ENCODE assay signal across 18 cellular contexts in genomic region chr5:135364416-135365262, GRCh38. TPM values are rescaled to one million over a fixed set of nuclear protein-coding genes. Genes with fewer than 3 reads are reported as not detected.
DNase-seq lines count a peak whose midpoint lies in the region; ATAC-seq and TF ChIP-seq lines count a peak whose summit lies in the region.
"Had no signal": no experiment of that assay in that cellular context is flagged by ENCODE, and none has a peak within 500 bp of the region (broad histone marks: within the 10 kb centered on the region; RNA-seq: fewer than 3 reads in every experiment).

No MANE protein-coding gene starts in this region.

- ATAC-seq in HG02678 (IDR thresholded peaks at IDR 0.05; ENCODE audit: unreplicated experiment) (no peak), GM21825 (IDR thresholded peaks at IDR 0.05; ENCODE audit: unreplicated experiment) (no peak)
- ATAC-seq: SK-N-SH treated with all-trans-retinoic acid at 6 μM for 48 hours; stimulated activated naive CD8-positive, alpha-beta T cell treated with anti-CD3 and anti-CD28 coated beads, Interleukin-15, Interleukin-2, amounts not matched to agents 100 U/mL and 50 U/mL, for 24 hours had no signal

- TF ChIP-seq CTCF in LNCaP clone FGC (IDR thresholded peaks at IDR 0.05; ENCODE audit: control insufficient read depth, extremely low read depth, insufficient read depth) (no peak), colonic mucosa (IDR thresholded peaks at IDR 0.05) (no peak), smooth muscle cell (IDR thresholded peaks at IDR 0.05; ENCODE audit: borderline replicate concordance, insufficient read depth, poor library complexity, severe bottlenecking) (no peak)

- WGBS in smooth muscle cell (ENCODE audit: low lambda C conversion rate), result 91% methylated on average over 5 of the region's 5 CpGs
- WGBS in GM23248 (ENCODE audit: low coverage in 1 of 2, low lambda C conversion rate in 2 of 2, missing lambda C conversion rate in 2 of 2), 2 experiments, result 84 to 91% methylated on average over 5 of the region's 5 CpGs

- H3K4me1 ChIP-seq in colonic mucosa (peaks cover 8% of the 10 kb centered on the region), smooth muscle cell (ENCODE audit: low read depth) (no peaks in the 10 kb centered on the region), GM23248 (ENCODE audit: insufficient read depth) (no peaks in the 10 kb centered on the region)

- H3K4me2 ChIP-seq in smooth muscle cell, result no peak overlapping the region
- no peak overlapping the region for H3K4me2 ChIP-seq in GM23248 (ENCODE audit: unreplicated experiment)
- H3K4me2 ChIP-seq: BLaER1 treated with 17β-estradiol and CSF1 and Interleukin-3, amounts not matched to agents 10 nM and 100 nM; PC-9 had no signal

- H3K79me2 ChIP-seq in smooth muscle cell (ENCODE audit: low read depth), result peaks cover 82% of the 10 kb centered on the region
- H3K79me2 ChIP-seq in GM23248 (ENCODE audit: insufficient read depth), result peaks cover 79% of the 10 kb centered on the region

- H3K27me3 ChIP-seq in colonic mucosa (no peaks in the 10 kb centered on the region), smooth muscle cell (ENCODE audit: low read depth) (no peaks in the 10 kb centered on the region), GM23248 (replicated peaks; ENCODE audit: insufficient read depth) (no peaks in the 10 kb centered on the region)
- H3K27me3 ChIP-seq: BLaER1 treated with 17β-estradiol and CSF1 and Interleukin-3, amounts not matched to agents 10 nM and 100 nM had no signal

- no peaks in the 10 kb centered on the region for H3K9me2 ChIP-seq in GM23248 (ENCODE audit: insufficient read depth)

- H3K9me3 ChIP-seq in colonic mucosa, result no peaks in the 10 kb centered on the region
- H3K9me3 ChIP-seq in smooth muscle cell (replicated peaks; ENCODE audit: low read depth), result no peaks in the 10 kb centered on the region
- H3K9me3 ChIP-seq in GM23248 (ENCODE audit: low read depth), result no peaks in the 10 kb centered on the region
- H3K9me3 ChIP-seq: BLaER1 treated with 17β-estradiol and CSF1 and Interleukin-3, amounts not matched to agents 10 nM and 100 nM had no signal

- intact Hi-C loops in colonic mucosa (cut with DNase I), result no loop called here

- no peak overlapping the region for H3K9ac ChIP-seq in colonic mucosa (ENCODE audit: low read depth in 2 of 2, low read length in 2 of 2)
- no peak overlapping the region for H3K9ac ChIP-seq in smooth muscle cell (ENCODE audit: low read depth)
- no peak overlapping the region for H3K9ac ChIP-seq in GM23248
- H3K9ac ChIP-seq: BLaER1 treated with 17β-estradiol and CSF1 and Interleukin-3, amounts not matched to agents 10 nM and 100 nM had no signal

- no peak overlapping the region for H2AFZ ChIP-seq in smooth muscle cell (ENCODE audit: low read depth)
- no peak overlapping the region for H2AFZ ChIP-seq in GM23248
- H2AFZ ChIP-seq: PC-9 had no signal

- peaks cover 30% of the 10 kb centered on the region for H3F3A ChIP-seq in smooth muscle cell (ENCODE audit: low read depth)
- H3F3A ChIP-seq in GM23248 (ENCODE audit: insufficient read depth), result no peaks in the 10 kb centered on the region

- in situ Hi-C loops in GM23248 (cut with MboI), result no loop called here

- H3K36me3 ChIP-seq in colonic mucosa, result peaks cover 11% of the 10 kb centered on the region
- peaks cover 28% of the 10 kb centered on the region for H3K36me3 ChIP-seq in smooth muscle cell (ENCODE audit: low read depth)
- peaks cover 21% of the 10 kb centered on the region for H3K36me3 ChIP-seq in GM23248 (ENCODE audit: low read depth)

- peak overlapping the region; percentile 19 for H3K4me3 ChIP-seq in LNCaP clone FGC (ENCODE audit: low read depth, low read length)
- H3K4me3 ChIP-seq in colonic mucosa, result no peak overlapping the region
- H3K4me3 ChIP-seq in smooth muscle cell, result no peak overlapping the region
- H3K4me3 ChIP-seq in GM23248, result no peak overlapping the region
- H3K4me3 ChIP-seq: BLaER1 treated with 17β-estradiol and CSF1 and Interleukin-3, amounts not matched to agents 10 nM and 100 nM; PC-9 had no signal

- H3K27ac ChIP-seq in colonic mucosa (peak overlapping the region; percentile 38), smooth muscle cell (ENCODE audit: low read depth) (peak overlapping the region; percentile 53), GM23248 (no peak overlapping the region)
- H3K27ac ChIP-seq: BLaER1 treated with 17β-estradiol and CSF1 and Interleukin-3, amounts not matched to agents 10 nM and 100 nM; PC-9 had no signal

- H4K20me1 ChIP-seq in smooth muscle cell (ENCODE audit: low read depth) (peaks cover 77% of the 10 kb centered on the region), GM23248 (ENCODE audit: insufficient read depth) (no peaks in the 10 kb centered on the region)

- DNase-seq in LNCaP clone FGC (ENCODE audit: low read depth) (peak; percentile 91), NCI-H2081 (lab: John Stamatoyannopoulos, UW) (peak; percentile 82 to 92), colonic mucosa (peak; percentile 74), smooth muscle cell (lab: John Stamatoyannopoulos, UW; ENCODE audit: unreplicated experiment) (no peak), GM23248 (no peak)
- DNase-seq: activated CD4-positive, alpha-beta memory T cell treated with anti-CD3 and anti-CD28 coated beads, Interleukin-2, amount 10 ng/mL, durations not matched to agents 7 days and 5 days; amygdala; glutamatergic neuron; HCEC 1CT; KG1; mesenchymal stem cell; NCI-H2171; PC-9; stimulated activated naive CD8-positive, alpha-beta T cell treated with anti-CD3 and anti-CD28 coated beads, Interleukin-15, Interleukin-2, amounts not matched to agents 100 U/mL and 50 U/mL, for 24 hours had no signal

RNA-seq across cellular contexts. Expression of gene MACROH2A1, which starts 34.4 kb away (rescaled TPM):
- total RNA-seq in colonic mucosa (100 to 1,000 TPM; 191 to 323 TPM), smooth muscle cell (349 and 371 TPM in 2 replicates)
- polyA plus RNA-seq in smooth muscle cell (272 and 309 TPM in 2 replicates), GM23248 (2016; fragmentation: Nextera tagmentation; extraction: Ambion mirVana) (115 and 117 TPM in 2 replicates)
- 106 and 125 TPM in 2 replicates for total RNA-seq in GM23248 (2014; rRNA removed; shearing (Covaris generic))

Comparison
In these comparisons a context has a peak if more than half of its experiments do, and no peak if none do; other contexts are left out.
1. DNase-seq: peak in LNCaP clone FGC (single experiment), NCI-H2081 (2 of 2) and colonic mucosa (single experiment); none in smooth muscle cell (single experiment) and GM23248 (single experiment).